21 cellular contexts compared by ENCODE assay signal in the genomic region with DNA sequence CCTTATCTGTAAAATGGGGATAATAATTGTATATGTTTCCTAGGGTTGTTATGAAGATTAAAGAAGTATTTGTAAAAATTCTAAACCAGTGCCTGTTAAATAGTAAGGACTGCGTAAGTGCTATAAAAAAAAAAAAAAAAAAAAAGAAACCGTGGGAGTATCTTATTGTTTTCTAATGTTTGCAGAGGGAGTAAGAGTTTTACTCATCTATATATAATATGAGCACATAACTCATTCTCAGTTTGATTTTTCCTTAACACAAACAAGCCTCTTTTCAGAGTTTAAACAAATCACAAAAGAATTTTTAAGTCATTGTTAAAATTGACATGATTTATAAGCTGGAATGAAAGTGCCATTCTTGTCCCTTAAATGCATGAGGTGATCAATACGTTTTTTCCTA.
DNase-seq lines count a peak whose midpoint lies in the region; ATAC-seq, FAIRE-seq and TF ChIP-seq lines count a peak whose summit lies in the region.
"Had no signal": no experiment of that assay in that cellular context is flagged by ENCODE, and none has a peak within 500 bp of the region (broad histone marks: within the 10 kb centered on the region; RNA-seq: fewer than 3 reads in every experiment).

No MANE protein-coding gene starts in this region.

- in situ Hi-C loops in K562 (cut with MboI) = loop anchor here (25.0 kb wide), 1 partner anchor 364 kb away; a partner anchor contains a TSS
- in situ Hi-C loops in GM13976 (cut with MboI; ENCODE audit: low sequenced_read_pairs, unreplicated experiment) = no loop called here

- H3K9me3 ChIP-seq in PC-3 (ENCODE audit: low read length) (no peaks in the 10 kb centered on the region), K562 (replicated peaks; ENCODE audit: control insufficient read depth, insufficient read depth, low read depth, low read length) (no peaks in the 10 kb centered on the region), endothelial cell of umbilical vein (replicated peaks; ENCODE audit: control insufficient read depth, insufficient read depth, low read length) (no peaks in the 10 kb centered on the region)
- H3K9me3 ChIP-seq: BLaER1 treated with 17β-estradiol and CSF1 and Interleukin-3, amounts not matched to agents 10 nM and 100 nM; Caco-2 had no signal

- POLR2A ChIA-PET in PC-3 (lab: Charles Lee; ENCODE audit: unreplicated experiment) (interaction anchor here (0.6 kb wide), 1 partner anchor 523 kb away, joined by 4 read pairs; no protein-coding TSS in a partner anchor), K562 (lab: Yijun Ruan, JAX) (interaction anchor here (2.4 kb wide), 1 partner anchor 25 kb away, joined by 5 read pairs; no protein-coding TSS in a partner anchor), endothelial cell of umbilical vein (lab: Charles Lee) (no interaction called here)

- H3K9me2 ChIP-seq in PC-3 (replicated peaks; ENCODE audit: low read length) = no peaks in the 10 kb centered on the region

- BruUV-seq in PC-3 (replicated peaks; lab: Mats Ljungman, UMichigan) (no TSS peak), K562 (replicated peaks; lab: Mats Ljungman, UMichigan) (no TSS peak), endothelial cell of umbilical vein (replicated peaks; lab: Mats Ljungman, UMichigan) (no TSS peak)

- H3K4me1 ChIP-seq in PC-3 (ENCODE audit: insufficient read depth, low read length) (peaks cover 17% of the 10 kb centered on the region), K562 (replicated peaks in 1 of 2; ENCODE audit: control insufficient read depth in 2 of 2, insufficient read depth in 2 of 2, low read length in 2 of 2) (peaks cover 0 to 39% of the 10 kb centered on the region in 2 experiments; a peak in 3 of 5 replicates), endothelial cell of umbilical vein (ENCODE audit: control insufficient read depth, extremely low read depth, insufficient read depth, low read length) (no peaks in the 10 kb centered on the region)
- H3K4me1 ChIP-seq: BLaER1 treated with 17β-estradiol and CSF1 and Interleukin-3, amounts not matched to agents 10 nM and 100 nM; Caco-2 had no signal

- no peaks in the 10 kb centered on the region for H3K9me1 ChIP-seq in K562 (ENCODE audit: control insufficient read depth, insufficient read depth, low read length)
- H3K9me1 ChIP-seq in endothelial cell of umbilical vein (replicated peaks; ENCODE audit: control insufficient read depth, extremely low read depth, insufficient read depth, low read length) = no peaks in the 10 kb centered on the region

- no peak for TF ChIP-seq RAD21 in K562 (CRISPR knock-in tag; conservative IDR thresholded peaks at IDR 0.05 in 1 of 2, IDR thresholded peaks at IDR 0.05 in 1 of 2)

- no peak for TF ChIP-seq POLR2A in K562 (conservative IDR thresholded peaks at IDR 0.05)
- TF ChIP-seq POLR2A in endothelial cell of umbilical vein (IDR thresholded peaks at IDR 0.05; ENCODE audit: low read depth, low read length) = no peak

- H3F3A ChIP-seq in PC-3 (ENCODE audit: low read length, unreplicated experiment) = no peaks in the 10 kb centered on the region

- 33% methylated on average over 1 of the region's 3 CpGs for WGBS in K562 (ENCODE audit: insufficient coverage, low coverage, missing lambda C conversion rate)

- TF ChIP-seq EP300 in K562 (IDR thresholded peaks at IDR 0.05; ENCODE audit: low read length) = no peak

- TF ChIP-seq CTCF in PC-3 (conservative IDR thresholded peaks at IDR 0.05; ENCODE audit: low read depth, low read length) = no peak
- TF ChIP-seq CTCF in K562 (IDR thresholded peaks at IDR 0.05 in 2 of 3, conservative IDR thresholded peaks at IDR 0.05 in 1 of 3; ENCODE audit: insufficient read depth in 2 of 3, low read depth in 1 of 3, low read length in 3 of 3) = no peak
- no peak for TF ChIP-seq CTCF in endothelial cell of umbilical vein (IDR thresholded peaks at IDR 0.05; ENCODE audit: extremely low read depth in 1 of 2, insufficient read depth in 1 of 2, low read depth in 1 of 2, low read length in 2 of 2)
- TF ChIP-seq CTCF in GM13976 (IDR thresholded peaks at IDR 0.05; ENCODE audit: borderline replicate concordance, control extremely low read depth, extremely low read depth, insufficient read depth, missing control alignments) = no peak

- H3K79me2 ChIP-seq in PC-3 (ENCODE audit: low read length) (no peaks in the 10 kb centered on the region), K562 (ENCODE audit: control insufficient read depth, insufficient read depth, low read length) (peaks cover 99% of the 10 kb centered on the region), endothelial cell of umbilical vein (ENCODE audit: control insufficient read depth, insufficient read depth, low read length) (no peaks in the 10 kb centered on the region)

- H3K27ac ChIP-seq in PC-3 (ENCODE audit: low read length) (peak overlapping the region; percentile 70), K562 (ENCODE audit: extremely low read depth, low read depth, low read length) (no peak overlapping the region), endothelial cell of umbilical vein (ENCODE audit: insufficient read depth, low read depth, low read length) (no peak overlapping the region)
- H3K27ac ChIP-seq: BLaER1 treated with 17β-estradiol and CSF1 and Interleukin-3, amounts not matched to agents 10 nM and 100 nM had no signal

- H3K36me3 ChIP-seq in PC-3 (ENCODE audit: low read depth, low read length) = no peaks in the 10 kb centered on the region
- peaks cover 4% of the 10 kb centered on the region; the same call in 1 of the 3 replicates for H3K36me3 ChIP-seq in K562 (ENCODE audit: control insufficient read depth, insufficient read depth, low read length)
- H3K36me3 ChIP-seq in endothelial cell of umbilical vein (ENCODE audit: control insufficient read depth in 2 of 2, extremely low read depth in 1 of 2, insufficient read depth in 2 of 2, low read length in 2 of 2) = no peaks in the 10 kb centered on the region
- H3K36me3 ChIP-seq: BLaER1 treated with 17β-estradiol and CSF1 and Interleukin-3, amounts not matched to agents 10 nM and 100 nM had no signal

- intact Hi-C loops in PC-3 (cut with micrococcal nuclease) (no loop called here), K562 (cut with micrococcal nuclease) (no loop called here), endothelial cell of umbilical vein (cut with micrococcal nuclease) (no loop called here)

- H3K4me2 ChIP-seq in PC-3 (ENCODE audit: low read length) (no peak overlapping the region), K562 (ENCODE audit: insufficient read depth, low read length) (no peak overlapping the region), endothelial cell of umbilical vein (ENCODE audit: insufficient read depth, low read length) (no peak overlapping the region)
- H3K4me2 ChIP-seq: BLaER1 treated with 17β-estradiol and CSF1 and Interleukin-3, amounts not matched to agents 10 nM and 100 nM had no signal

- CTCF ChIA-PET in PC-3 (lab: Charles Lee) = no interaction called here
- CTCF ChIA-PET in K562 (lab: Yijun Ruan, JAX; ENCODE audit: low intra/inter-chr PET ratio) = no interaction called here
- CTCF ChIA-PET in endothelial cell of umbilical vein (lab: Charles Lee) = no interaction called here

- dilution Hi-C loops in endothelial cell of umbilical vein (cut with MboI; ENCODE audit: extremely low pct_ligation_motif_present, low sequenced_read_pairs) = no loop called here

- no peak overlapping the region for H2AFZ ChIP-seq in PC-3 (ENCODE audit: low read length)
- H2AFZ ChIP-seq in K562 (ENCODE audit: low read depth, low read length) = no peak overlapping the region
- H2AFZ ChIP-seq in endothelial cell of umbilical vein (ENCODE audit: low read depth, low read length) = no peak overlapping the region

- FAIRE-seq in K562 (lab: Jason Lieb, UNC) (no peak), endothelial cell of umbilical vein (lab: Jason Lieb, UNC) (peak; percentile 56)
- FAIRE-seq: A204.1, D721Med, G401.6, GM12891 had no signal

- no peak overlapping the region for H3K4me3 ChIP-seq in PC-3 (ENCODE audit: low read length)
- H3K4me3 ChIP-seq in K562 = no peak overlapping the region
- no peak overlapping the region for H3K4me3 ChIP-seq in endothelial cell of umbilical vein (replicated peaks in 1 of 3; ENCODE audit: insufficient read depth in 1 of 3, low read depth in 1 of 3, low read length in 3 of 3)
- H3K4me3 ChIP-seq: BLaER1 treated with 17β-estradiol and CSF1 and Interleukin-3, amounts not matched to agents 10 nM and 100 nM had no signal

- DNase-seq in PC-3 = peak; percentile 52
- no peak for DNase-seq in K562 (ENCODE audit: extremely low read depth in 1 of 4, low spot score in 3 of 4)
- no peak for DNase-seq in endothelial cell of umbilical vein (ENCODE audit: low read depth, low spot score)
- no peak for DNase-seq in AG08396 (ENCODE audit: low spot score)
- DNase-seq in GM13976 (ENCODE audit: low spot score) = no peak
- no peak for DNase-seq in anterior cingulate cortex (lab: John Stamatoyannopoulos, UW)
- DNase-seq: 8988T; ACHN; AML-193; Caco-2; Calu3; CD4-positive, alpha-beta T cell; CD8-positive, alpha-beta T cell; DMS79 treated with DMSO at 0.1 percent for 48 hours; GF-D8 had no signal

- ATAC-seq in PC-3 = peak; percentile 60
- no peak for ATAC-seq in K562
- no peak for ATAC-seq in HG03097 (IDR thresholded peaks at IDR 0.05; ENCODE audit: low FRiP score, unreplicated experiment)
- ATAC-seq: CD8-positive, alpha-beta T cell had no signal

- no peak overlapping the region for H3K9ac ChIP-seq in PC-3 (ENCODE audit: low read length)
- no peak overlapping the region for H3K9ac ChIP-seq in K562 (ENCODE audit: insufficient read depth in 1 of 2, low read depth in 2 of 2, low read length in 2 of 2)
- H3K9ac ChIP-seq in endothelial cell of umbilical vein (replicated peaks; ENCODE audit: extremely low read depth, insufficient read depth, low read length) = no peak overlapping the region
- H3K9ac ChIP-seq: BLaER1 treated with 17β-estradiol and CSF1 and Interleukin-3, amounts not matched to agents 10 nM and 100 nM had no signal

- H4K20me1 ChIP-seq in PC-3 (ENCODE audit: low read length) = no peaks in the 10 kb centered on the region
- no peaks in the 10 kb centered on the region for H4K20me1 ChIP-seq in K562 (replicated peaks; ENCODE audit: control insufficient read depth, insufficient read depth, low read length)
- H4K20me1 ChIP-seq in endothelial cell of umbilical vein (replicated peaks; ENCODE audit: control insufficient read depth, extremely low read depth, insufficient read depth, low read length) = no peaks in the 10 kb centered on the region
- H4K20me1 ChIP-seq: BLaER1 treated with 17β-estradiol and CSF1 and Interleukin-3, amounts not matched to agents 10 nM and 100 nM had no signal

- H3K27me3 ChIP-seq in PC-3 (ENCODE audit: low read length) = no peaks in the 10 kb centered on the region
- H3K27me3 ChIP-seq in K562 (ENCODE audit: control insufficient read depth in 2 of 2, insufficient read depth in 2 of 2, low read length in 2 of 2) = no peaks in the 10 kb centered on the region
- no peaks in the 10 kb centered on the region for H3K27me3 ChIP-seq in endothelial cell of umbilical vein (ENCODE audit: control insufficient read depth in 2 of 2, insufficient read depth in 2 of 2, low read length in 2 of 2)

TF ChIP-seq in K562, 482 proteins besides CTCF, POLR2A, EP300 and RAD21:
- TF ChIP-seq RBM25 (IDR thresholded peaks at IDR 0.05; ENCODE audit: low read depth, low read length, severe bottlenecking) = peak; percentile 1
- no peak for TF ChIP-seq ZNF561 (CRISPR knock-in tag; conservative IDR thresholded peaks at IDR 0.05)
